In genomic region chr2:171979103-171979502, GRCh38 we compare ENCODE assay signal across 6 cellular contexts.
"Had no signal": no experiment of that assay in that cellular context is flagged by ENCODE, and none has a peak within 500 bp of the region (broad histone marks: within the 10 kb centered on the region; RNA-seq: fewer than 3 reads in every experiment).

No MANE protein-coding gene starts in this region.

- FAIRE-seq: G401.6, GM18507, GM19239 had no signal

- DNase-seq: GDM1, GF-D8 had no signal

- H3K4me3 ChIP-seq: GM12878 had no signal

- ATAC-seq: GM12878 had no signal
